15 cellular contexts compared by ENCODE assay signal in the genomic region with DNA sequence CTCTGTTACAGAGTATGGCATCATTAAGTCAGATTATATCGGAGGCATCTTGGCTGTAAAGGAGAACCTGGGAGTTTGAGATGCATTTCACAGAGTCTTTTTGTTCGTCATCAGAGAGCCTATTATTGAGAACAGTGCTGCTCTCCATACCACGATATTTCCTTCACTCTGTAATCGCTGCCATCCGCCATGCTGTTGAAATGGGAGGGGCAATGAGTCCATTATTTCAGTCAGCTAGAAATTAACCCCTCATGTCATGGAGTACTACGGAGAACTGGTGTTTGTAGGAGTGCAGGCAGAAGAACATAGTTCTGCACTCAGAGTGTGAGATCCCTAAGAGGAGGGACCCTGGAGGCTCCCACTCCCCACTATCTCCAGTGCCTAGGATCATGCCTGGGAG. TPM values are rescaled to one million over a fixed set of nuclear protein-coding genes. Genes with fewer than 3 reads are reported as not detected.
DNase-seq lines count a peak whose midpoint lies in the region; ATAC-seq and TF ChIP-seq lines count a peak whose summit lies in the region.
"Had no signal": no experiment of that assay in that cellular context is flagged by ENCODE, and none has a peak within 500 bp of the region (broad histone marks: within the 10 kb centered on the region; RNA-seq: fewer than 3 reads in every experiment).

No MANE protein-coding gene starts in this region.

- H3K79me1 ChIP-seq in mesenchymal stem cell (replicated peaks; ENCODE audit: low read length, poor library complexity, severe bottlenecking) (no peaks in the 10 kb centered on the region), trophoblast cell (ENCODE audit: low read length) (no peaks in the 10 kb centered on the region)

- peak overlapping the region; percentile 72 for H2AK5ac ChIP-seq in mesenchymal stem cell (ENCODE audit: low read length, severe bottlenecking)
- H2AK5ac ChIP-seq in trophoblast cell (ENCODE audit: low read length) = no peak overlapping the region

- H2BK5ac ChIP-seq in mesenchymal stem cell (ENCODE audit: low read depth, low read length, poor library complexity, severe bottlenecking) (no peak overlapping the region), trophoblast cell (ENCODE audit: low read depth, low read length, poor library complexity) (no peak overlapping the region)

- no peak for TF ChIP-seq POLR2A in thyroid gland (IDR thresholded peaks at IDR 0.05)

- no peak overlapping the region for H4K12ac ChIP-seq in trophoblast cell (ENCODE audit: low read depth, low read length)

- H3K79me2 ChIP-seq in trophoblast cell (ENCODE audit: control insufficient read depth, insufficient read depth, low read length, poor library complexity) = no peaks in the 10 kb centered on the region

- H3K4me2 ChIP-seq in mesenchymal stem cell (ENCODE audit: low read length, poor library complexity, severe bottlenecking) (no peak overlapping the region), trophoblast cell (ENCODE audit: low read length) (no peak overlapping the region)

- TF ChIP-seq CTCF in thyroid gland (IDR thresholded peaks at IDR 0.05) = no peak

- no peak overlapping the region for H3K9ac ChIP-seq in endocrine pancreas (ENCODE audit: control insufficient read depth, insufficient read depth, low read length)
- H3K9ac ChIP-seq in mesenchymal stem cell (ENCODE audit: low read length) = peak overlapping the region; percentile 9
- H3K9ac ChIP-seq in trophoblast cell (ENCODE audit: low read length) = no peak overlapping the region

- ATAC-seq in HG03469 (IDR thresholded peaks at IDR 0.05; ENCODE audit: unreplicated experiment) = no peak
- no peak for ATAC-seq in HG03520 (IDR thresholded peaks at IDR 0.05; ENCODE audit: unreplicated experiment)

- H3K27me3 ChIP-seq in SJCRH30 = no peaks in the 10 kb centered on the region
- H3K27me3 ChIP-seq in endocrine pancreas (ENCODE audit: control insufficient read depth, insufficient read depth, low read length) = no peaks in the 10 kb centered on the region
- H3K27me3 ChIP-seq in mesenchymal stem cell (ENCODE audit: control insufficient read depth in 1 of 2, insufficient read depth in 1 of 2, low read length in 2 of 2) = no peaks in the 10 kb centered on the region
- no peaks in the 10 kb centered on the region for H3K27me3 ChIP-seq in thyroid gland
- no peaks in the 10 kb centered on the region for H3K27me3 ChIP-seq in trophoblast cell (ENCODE audit: insufficient read depth, low read length)

- no peak overlapping the region; the same call in 1 of the 2 replicates for H3K27ac ChIP-seq in SJCRH30
- H3K27ac ChIP-seq in mesenchymal stem cell (ENCODE audit: low read length, poor library complexity, severe bottlenecking) = peak overlapping the region; percentile 47
- peak overlapping the region; percentile 94 to 98 (median 96) for H3K27ac ChIP-seq in thyroid gland
- H3K27ac ChIP-seq in trophoblast cell (ENCODE audit: low read depth, low read length) = no peak overlapping the region

- no peaks in the 10 kb centered on the region for H3K36me3 ChIP-seq in SJCRH30
- no peaks in the 10 kb centered on the region for H3K36me3 ChIP-seq in endocrine pancreas (ENCODE audit: control insufficient read depth, insufficient read depth, low read length)
- H3K36me3 ChIP-seq in mesenchymal stem cell (ENCODE audit: control insufficient read depth in 1 of 2, insufficient read depth in 2 of 2, low read depth in 1 of 2, low read length in 2 of 2) = no peaks in the 10 kb centered on the region
- no peaks in the 10 kb centered on the region for H3K36me3 ChIP-seq in thyroid gland
- H3K36me3 ChIP-seq in trophoblast cell (ENCODE audit: control insufficient read depth in 1 of 2, insufficient read depth in 2 of 2, low read length in 2 of 2) = no peaks in the 10 kb centered on the region

- intact Hi-C loops in thyroid gland (cut with DNase I) = no loop called here

- H3K4me1 ChIP-seq in SJCRH30 = peaks cover 7% of the 10 kb centered on the region; the same call in 1 of the 2 replicates
- H3K4me1 ChIP-seq in endocrine pancreas (ENCODE audit: control insufficient read depth, insufficient read depth, low read length) = peaks cover 28% of the 10 kb centered on the region
- H3K4me1 ChIP-seq in mesenchymal stem cell (ENCODE audit: control insufficient read depth, insufficient read depth, low read depth, low read length) = peaks cover 11% of the 10 kb centered on the region
- H3K4me1 ChIP-seq in thyroid gland = peaks cover 74 to 83% of the 10 kb centered on the region in 2 donors
- peaks cover 0 to 2% of the 10 kb centered on the region in 2 experiments for H3K4me1 ChIP-seq in trophoblast cell (ENCODE audit: control insufficient read depth in 1 of 2, insufficient read depth in 2 of 2, low read length in 2 of 2)

- peak overlapping the region; percentile 40 to 89 for H3K18ac ChIP-seq in mesenchymal stem cell (ENCODE audit: low read depth in 1 of 2, low read length in 2 of 2)
- H3K18ac ChIP-seq in trophoblast cell (ENCODE audit: low read length) = no peak overlapping the region

- H2BK120ac ChIP-seq in mesenchymal stem cell (ENCODE audit: low read depth, low read length) (peak overlapping the region; percentile 82), trophoblast cell (ENCODE audit: insufficient read depth, low read length, poor library complexity) (no peak overlapping the region)

- H3K23ac ChIP-seq in mesenchymal stem cell (ENCODE audit: low read length in 2 of 2) = no peak overlapping the region
- no peak overlapping the region for H3K23ac ChIP-seq in trophoblast cell (ENCODE audit: low read length)

- DNase-seq in SJCRH30 = peak; percentile 2 to 32
- DNase-seq in mesenchymal stem cell = peak; percentile 25
- no peak for DNase-seq in thyroid gland
- no peak for DNase-seq in GDM1 (lab: John Stamatoyannopoulos, UW)
- DNase-seq in trophoblast cell = no peak
- DNase-seq: effector CD4-positive, alpha-beta T cell; GOT3; NCI-H2171; nucleus accumbens; stimulated activated CD8-positive, alpha-beta memory T cell treated with anti-CD3 and anti-CD28 coated beads, Interleukin-4, amount 100 ng/mL, for 48 hours; SW 1271 had no signal

- peak overlapping the region; percentile 51 to 90 for H2BK12ac ChIP-seq in mesenchymal stem cell (ENCODE audit: low read length in 2 of 2)
- H2BK12ac ChIP-seq in trophoblast cell (ENCODE audit: low read length) = no peak overlapping the region

- no peak overlapping the region for H2AFZ ChIP-seq in mesenchymal stem cell (ENCODE audit: low read depth, low read length)
- no peak overlapping the region for H2AFZ ChIP-seq in trophoblast cell (ENCODE audit: insufficient read depth, low read length, poor library complexity)

- peak overlapping the region; percentile 82 for H4K91ac ChIP-seq in mesenchymal stem cell (ENCODE audit: low read length)
- no peak overlapping the region for H4K91ac ChIP-seq in trophoblast cell (ENCODE audit: low read depth, low read length)

- H3K9me3 ChIP-seq in SJCRH30 (replicated peaks) (no peaks in the 10 kb centered on the region), endocrine pancreas (ENCODE audit: control insufficient read depth, low read length) (no peaks in the 10 kb centered on the region), mesenchymal stem cell (ENCODE audit: control insufficient read depth, low read length) (no peaks in the 10 kb centered on the region), thyroid gland (no peaks in the 10 kb centered on the region), trophoblast cell (ENCODE audit: insufficient read depth, low read depth, low read length) (no peaks in the 10 kb centered on the region)

- H3K4me3 ChIP-seq in SJCRH30 = peak overlapping the region; percentile 13; the same call in 1 of the 2 replicates
- H3K4me3 ChIP-seq in endocrine pancreas (ENCODE audit: control insufficient read depth, insufficient read depth, low read length) = peak overlapping the region; percentile 59
- no peak overlapping the region for H3K4me3 ChIP-seq in mesenchymal stem cell (ENCODE audit: insufficient read depth in 1 of 2, low read depth in 1 of 2, low read length in 2 of 2)
- no peak overlapping the region for H3K4me3 ChIP-seq in thyroid gland (replicated peaks in 1 of 3)
- no peak overlapping the region for H3K4me3 ChIP-seq in trophoblast cell (ENCODE audit: low read depth, low read length)

- peak overlapping the region; percentile 77 for H2BK15ac ChIP-seq in mesenchymal stem cell (ENCODE audit: low read depth, poor library complexity, severe bottlenecking)

- peak overlapping the region in 1 of 2 experiments; percentile 51 for H3K14ac ChIP-seq in mesenchymal stem cell (ENCODE audit: low read length in 2 of 2)
- H3K14ac ChIP-seq in trophoblast cell (ENCODE audit: low read length) = no peak overlapping the region

- H4K8ac ChIP-seq in mesenchymal stem cell (ENCODE audit: low read length) (no peak overlapping the region), trophoblast cell (ENCODE audit: low read depth, low read length) (no peak overlapping the region)

- H3K4ac ChIP-seq in mesenchymal stem cell (ENCODE audit: low read depth in 1 of 2, low read length in 2 of 2) (peak overlapping the region in 1 of 2 experiments; percentile 4), trophoblast cell (ENCODE audit: low read depth, low read length) (no peak overlapping the region)

- WGBS in mesenchymal stem cell = 86% methylated on average over 4 of the region's 6 CpGs
- 62 to 77% methylated on average over 6 of the region's 6 CpGs for WGBS in thyroid gland, 2 donors
- WGBS in trophoblast cell (ENCODE audit: extremely low coverage, insufficient coverage, insufficient read length) = no CpG with 5 or more reads among the region's 6 CpGs

RNA-seq across cellular contexts. Expression of a gene that starts 59.2 kb away (rescaled TPM):
- total RNA-seq in SJCRH30 (2014; rRNA removed; shearing (Covaris generic)) = 0.15 and 0.18 TPM in 2 replicates
- 0.68 TPM for polyA plus RNA-seq in mesenchymal stem cell (2013, experiment 1 of 2)
- polyA plus RNA-seq in mesenchymal stem cell (2013, experiment 2 of 2) = 0.59 TPM
- 100 to 1,000 TPM in 1 of 4 donors, 10 to 100 TPM in 3; 25.4 to 137 (median 35.3) TPM for total RNA-seq in thyroid gland
- 0.07 and 0.11 TPM in 2 replicates for polyA plus RNA-seq in trophoblast cell (2013)
- total RNA-seq: G401 had no signal

Comparison
In these comparisons a context has a peak if more than half of its experiments do, and no peak if none do; other contexts are left out.
1. DNase-seq: peak in SJCRH30 (2 of 2) and mesenchymal stem cell (single experiment); none in thyroid gland (0 of 2), GDM1 (single experiment) and trophoblast cell (0 of 2).
2. H3K27ac ChIP-seq: peak in mesenchymal stem cell (single experiment) and thyroid gland (3 of 3); none in SJCRH30 (single experiment) and trophoblast cell (single experiment).
3. H3K4me3 ChIP-seq: peak in SJCRH30 (single experiment) and endocrine pancreas (single experiment); none in mesenchymal stem cell (0 of 2), thyroid gland (0 of 3) and trophoblast cell (single experiment).
4. RNA of a gene that starts 59.2 kb away (total RNA-seq): 25.4 to 137 TPM in thyroid gland; 0.15 to 0.18 TPM in SJCRH30; every median in the first group is over 10 times any median in the second.